Comparison of ENCODE assay signal across 11 cellular contexts in genomic region chr2:191202881-191203397, GRCh38. TPM values are rescaled to one million over a fixed set of nuclear protein-coding genes. Genes with fewer than 3 reads are reported as not detected.
DNase-seq lines count a peak whose midpoint lies in the region; ATAC-seq and TF ChIP-seq lines count a peak whose summit lies in the region.
"Had no signal": no experiment of that assay in that cellular context is flagged by ENCODE, and none has a peak within 500 bp of the region (broad histone marks: within the 10 kb centered on the region; RNA-seq: fewer than 3 reads in every experiment).

No MANE protein-coding gene starts in this region.

- no peaks in the 10 kb centered on the region for H3K79me2 ChIP-seq in DND-41 (ENCODE audit: insufficient read depth, low read length)

- no peak overlapping the region for H2AFZ ChIP-seq in DND-41 (ENCODE audit: low read depth, low read length)

- H3K4me1 Mint-ChIP-seq in natural killer cell treated with Interleukin-12 subunit alpha and Interleukin-12 subunit beta and Interleukin-15 and Interleukin-18, amount 100 ng/mL, for 72 hours (ENCODE audit: low read depth in 2 of 2), result peaks cover 61 to 68% of the 10 kb centered on the region in 2 donors

- ATAC-seq in DND-41 (ENCODE audit: insufficient read depth, low read depth) (peak; percentile 78), GM21423 (IDR thresholded peaks at IDR 0.05; ENCODE audit: unreplicated experiment) (no peak)
- peak; percentile 50 to 57 for ATAC-seq in natural killer cell treated with Interleukin-12 subunit alpha and Interleukin-12 subunit beta and Interleukin-15 and Interleukin-18, amount 100 ng/mL, for 72 hours

- no peak overlapping the region for H3K4me2 ChIP-seq in DND-41 (ENCODE audit: insufficient read depth, low read length)

- H3K36me3 Mint-ChIP-seq in natural killer cell treated with Interleukin-12 subunit alpha and Interleukin-12 subunit beta and Interleukin-15 and Interleukin-18, amount 100 ng/mL, for 72 hours, result peaks cover 33% of the 10 kb centered on the region

- TF ChIP-seq POLR2A in Peyer's patch (IDR thresholded peaks at IDR 0.05), result no peak

- H3K9me3 Mint-ChIP-seq in natural killer cell treated with Interleukin-12 subunit alpha and Interleukin-12 subunit beta and Interleukin-15 and Interleukin-18, amount 100 ng/mL, for 72 hours, result no peaks in the 10 kb centered on the region

- TF ChIP-seq CTCF in DND-41 (IDR thresholded peaks at IDR 0.05; ENCODE audit: borderline replicate concordance, extremely low read depth, low read length, poor library complexity, severe bottlenecking) (no peak), Peyer's patch (IDR thresholded peaks at IDR 0.05) (no peak), epithelial cell of esophagus (IDR thresholded peaks at IDR 0.05; ENCODE audit: insufficient read depth, low read depth, low read length, missing control alignments) (no peak)

- H3K9ac ChIP-seq in DND-41 (ENCODE audit: low read depth, low read length), result no peak overlapping the region

- no peaks in the 10 kb centered on the region for H4K20me1 ChIP-seq in DND-41 (ENCODE audit: insufficient read depth, low read length)

- H3K4me3 ChIP-seq in DND-41 (ENCODE audit: low read depth in 1 of 2, low read length in 2 of 2) (no peak overlapping the region), Peyer's patch (no peak overlapping the region), epithelial cell of esophagus (ENCODE audit: low read length) (no peak overlapping the region)

- DNase-seq in DND-41 (peak; percentile 35), Peyer's patch (peak in 1 of 3 donors; percentile 50), epithelial cell of esophagus (ENCODE audit: low read depth) (peak; percentile 71), NCI-H345 treated with DMSO at 0.1 percent for 48 hours (lab: John Stamatoyannopoulos, UW; ENCODE audit: unreplicated experiment) (no peak), GDM1 (lab: John Stamatoyannopoulos, UW) (no peak), nucleus accumbens (lab: John Stamatoyannopoulos, UW) (no peak)
- DNase-seq in natural killer cell treated with Interleukin-12 subunit alpha and Interleukin-12 subunit beta and Interleukin-15 and Interleukin-18, amount 100 ng/mL, for 72 hours (ENCODE audit: low spot score), result peak; percentile 77
- DNase-seq: H7; NCI-H82; stimulated activated CD8-positive, alpha-beta memory T cell treated with anti-CD3 and anti-CD28 coated beads, Interleukin-4, amount 100 ng/mL, for 48 hours had no signal

- H3K4me3 Mint-ChIP-seq in natural killer cell treated with Interleukin-12 subunit alpha and Interleukin-12 subunit beta and Interleukin-15 and Interleukin-18, amount 100 ng/mL, for 72 hours, result peak overlapping the region; percentile 76

- no peaks in the 10 kb centered on the region for H3K27me3 Mint-ChIP-seq in natural killer cell treated with Interleukin-12 subunit alpha and Interleukin-12 subunit beta and Interleukin-15 and Interleukin-18, amount 100 ng/mL, for 72 hours

- H3K9me3 ChIP-seq in DND-41 (ENCODE audit: insufficient read depth, low read length, severe bottlenecking) (no peaks in the 10 kb centered on the region), Peyer's patch (no peaks in the 10 kb centered on the region)

- no peaks in the 10 kb centered on the region for H3K36me3 ChIP-seq in DND-41 (ENCODE audit: insufficient read depth, low read length)
- H3K36me3 ChIP-seq in Peyer's patch, result no peaks in the 10 kb centered on the region

- H3K27me3 ChIP-seq in DND-41 (ENCODE audit: insufficient read depth, low read length, poor library complexity) (no peaks in the 10 kb centered on the region), Peyer's patch (no peaks in the 10 kb centered on the region)

- H3K27ac ChIP-seq in DND-41 (ENCODE audit: low read length) (no peak overlapping the region), Peyer's patch (peak overlapping the region in 3 of 4 donors; percentile 7 to 31 (median 19))

- H3K27ac Mint-ChIP-seq in natural killer cell treated with Interleukin-12 subunit alpha and Interleukin-12 subunit beta and Interleukin-15 and Interleukin-18, amount 100 ng/mL, for 72 hours, result peak overlapping the region; percentile 94 to 97

- H3K4me1 ChIP-seq in DND-41 (ENCODE audit: insufficient read depth, low read length) (peaks cover 10% of the 10 kb centered on the region), Peyer's patch (no peaks in the 10 kb centered on the region)

RNA-seq across cellular contexts. Expression of gene MYO1B, which starts 42.3 kb away (rescaled TPM):
- total RNA-seq in Peyer's patch, result 10 to 100 TPM; 13.1 to 25.5 (median 19.4) TPM
- 1 to 10 TPM; 6.3 to 9.3 TPM for total RNA-seq in natural killer cell treated with Interleukin-12 subunit alpha and Interleukin-12 subunit beta and Interleukin-15 and Interleukin-18, amount 100 ng/mL, for 72 hours

RNA-seq across cellular contexts. Expression of gene STAT4, which starts 52.1 kb away (rescaled TPM):
- total RNA-seq in Peyer's patch, result 10 to 100 TPM in 1 of 4 donors, 1 to 10 TPM in 3; 5.0 to 18.2 (median 5.9) TPM
- total RNA-seq in natural killer cell treated with Interleukin-12 subunit alpha and Interleukin-12 subunit beta and Interleukin-15 and Interleukin-18, amount 100 ng/mL, for 72 hours, result 100 to 1,000 TPM; 133 to 241 TPM

Comparison
In these comparisons a context has a peak if more than half of its experiments do, and no peak if none do; other contexts are left out.
1. DNase-seq: peak in DND-41 (single experiment), epithelial cell of esophagus (single experiment) and natural killer cell treated with Interleukin-12 subunit alpha and Interleukin-12 subunit beta and Interleukin-15 and Interleukin-18, amount 100 ng/mL, for 72 hours (single experiment); none in NCI-H345 treated with DMSO at 0.1 percent for 48 hours (single experiment), GDM1 (single experiment) and nucleus accumbens (0 of 56).
2. RNA of gene STAT4, which starts 52.1 kb away (total RNA-seq): 133 to 241 TPM in natural killer cell treated with Interleukin-12 subunit alpha and Interleukin-12 subunit beta and Interleukin-15 and Interleukin-18, amount 100 ng/mL, for 72 hours; 5.0 to 18.2 TPM in Peyer's patch; every median in the first group is over 4 times any median in the second.